In genomic region chr7:91295571-91295970, GRCh38 we compare ENCODE assay signal across 19 cellular contexts.
"Had no signal": no experiment of that assay in that cellular context is flagged by ENCODE, and none has a peak within 500 bp of the region (broad histone marks: within the 10 kb centered on the region; RNA-seq: fewer than 3 reads in every experiment).

No MANE protein-coding gene starts in this region.

- H3K4me2 ChIP-seq: SK-N-SH had no signal

- H3K9ac ChIP-seq: SK-N-SH had no signal

- DNase-seq: IMR-90, Kasumi-1, KG1, MM.1S, NCI-H1048, NCI-H1105, NCI-H1436 treated with DMSO at 0.1 percent for 48 hours, NCI-H187 treated with DMSO at 0.1 percent for 48 hours, NCI-H2029 treated with DMSO at 0.1 percent for 48 hours, NCI-H226, NCI-H446, NCI-H510A, NCI-H774, SHP77, SK-N-SH, SW 1271, T-cell had no signal

- ATAC-seq: HepG2, T-cell had no signal

- H3K27ac ChIP-seq: RWPE1 had no signal

- H3K9me2 ChIP-seq: SK-N-SH had no signal

- H3K9me3 ChIP-seq: SK-N-SH had no signal

- FAIRE-seq: HepG2 had no signal
